Comparison of ENCODE assay signal across 17 cellular contexts in genomic region chr15:39388118-39388517, GRCh38.
DNase-seq lines count a peak whose midpoint lies in the region; ATAC-seq and TF ChIP-seq lines count a peak whose summit lies in the region.
"Had no signal": no experiment of that assay in that cellular context is flagged by ENCODE, and none has a peak within 500 bp of the region (broad histone marks: within the 10 kb centered on the region; RNA-seq: fewer than 3 reads in every experiment).

No MANE protein-coding gene starts in this region.

- H3K4me1 ChIP-seq in right lobe of liver = no peaks in the 10 kb centered on the region

- no peak overlapping the region for H3K4me3 ChIP-seq in right lobe of liver
- H3K4me3 ChIP-seq: GM23248 had no signal

- no TSS peak for BruUV-seq in Calu3 (replicated peaks; lab: Mats Ljungman, UMichigan)

- CTCF ChIA-PET in Calu3 (lab: Charles Lee) = no interaction called here

- H3K4me3 Mint-ChIP-seq in Calu3 (ENCODE audit: low read depth, unreplicated experiment) = no peak overlapping the region

- H3K36me3 ChIP-seq in right lobe of liver = no peaks in the 10 kb centered on the region

- TF ChIP-seq CTCF in right lobe of liver (IDR thresholded peaks at IDR 0.05) (no peak), Calu3 (IDR thresholded peaks at IDR 0.05; ENCODE audit: unreplicated experiment) (no peak)

- peak; percentile 46 for ATAC-seq in left ventricle myocardium superior
- peak in 3 of 4 donors; percentile 31 to 64 (median 52) for ATAC-seq in right lobe of liver
- ATAC-seq in activated naive CD4-positive, alpha-beta T cell treated with anti-CD3 and anti-CD28 coated beads, Interleukin-2, amount 50 U/mL, for 72 hours = no peak

- no peaks in the 10 kb centered on the region for H3K9me3 ChIP-seq in right lobe of liver

- H3K27ac Mint-ChIP-seq in Calu3 (ENCODE audit: unreplicated experiment) = no peak overlapping the region
- H3K27ac Mint-ChIP-seq in activated naive CD4-positive, alpha-beta T cell treated with anti-CD3 and anti-CD28 coated beads, Interleukin-2, amount 50 U/mL, for 72 hours = no peak overlapping the region

- intact Hi-C loops in left ventricle myocardium superior (cut with micrococcal nuclease) = no loop called here
- intact Hi-C loops in cardiac septum (cut with DNase I) = no loop called here
- intact Hi-C loops in right lobe of liver (cut with DNase I) = no loop called here
- intact Hi-C loops in Calu3 (cut with micrococcal nuclease; ENCODE audit: unreplicated experiment) = no loop called here

- H3K9me3 Mint-ChIP-seq in Calu3 (ENCODE audit: low read depth, unreplicated experiment) = no peaks in the 10 kb centered on the region
- no peaks in the 10 kb centered on the region for H3K9me3 Mint-ChIP-seq in activated naive CD4-positive, alpha-beta T cell treated with anti-CD3 and anti-CD28 coated beads, Interleukin-2, amount 50 U/mL, for 72 hours

- no peaks in the 10 kb centered on the region for H3K27me3 ChIP-seq in right lobe of liver

- DNase-seq in left ventricle myocardium superior (no peak), cardiac septum (ENCODE audit: low spot score) (no peak), SKM-1 (lab: John Stamatoyannopoulos, UW; ENCODE audit: unreplicated experiment) (peak; percentile 86), right lobe of liver (no peak), GF-D8 (lab: John Stamatoyannopoulos, UW) (no peak), Calu3 (no peak)
- DNase-seq in activated naive CD4-positive, alpha-beta T cell treated with anti-CD3 and anti-CD28 coated beads, Interleukin-2, amount 50 U/mL, for 72 hours (ENCODE audit: low spot score in 2 of 2) = no peak
- no peak for DNase-seq in activated CD4-positive, alpha-beta T cell treated with anti-CD3 and anti-CD28 coated beads, Interleukin-2, amount 50 U/mL, for 4 hours
- DNase-seq: DMS79, GM23248, KG1, NCI-H1417 treated with DMSO at 0.1 percent for 48 hours, NCI-H2029 treated with DMSO at 0.1 percent for 48 hours, NCI-H510A treated with DMSO at 0.1 percent for 48 hours, OCI-M1, RPMI8226 had no signal

- H3K27ac ChIP-seq in right lobe of liver = no peak overlapping the region
- H3K27ac ChIP-seq: C4-2B, GM23248 had no signal

- H3K36me3 Mint-ChIP-seq in Calu3 (ENCODE audit: insufficient read depth, unreplicated experiment) = no peaks in the 10 kb centered on the region
- H3K36me3 Mint-ChIP-seq in activated naive CD4-positive, alpha-beta T cell treated with anti-CD3 and anti-CD28 coated beads, Interleukin-2, amount 50 U/mL, for 72 hours = no peaks in the 10 kb centered on the region

- no peak for TF ChIP-seq POLR2A in right lobe of liver (IDR thresholded peaks at IDR 0.05)

- no peaks in the 10 kb centered on the region for H3K4me1 Mint-ChIP-seq in Calu3 (ENCODE audit: low read depth, unreplicated experiment)

- WGBS in right lobe of liver (ENCODE audit: insufficient coverage, low coverage, low lambda C conversion rate, missing lambda C conversion rate) = 36% methylated on average over 2 of the region's 2 CpGs

- no peaks in the 10 kb centered on the region for H3K27me3 Mint-ChIP-seq in Calu3 (ENCODE audit: unreplicated experiment)

Comparison
In these comparisons a context has a peak if more than half of its experiments do, and no peak if none do; other contexts are left out.
1. ATAC-seq: peak in left ventricle myocardium superior (single experiment) and right lobe of liver (3 of 4); none in activated naive CD4-positive, alpha-beta T cell treated with anti-CD3 and anti-CD28 coated beads, Interleukin-2, amount 50 U/mL, for 72 hours (0 of 2).